Comparison of ENCODE assay signal across 8 cellular contexts in the genomic region with DNA sequence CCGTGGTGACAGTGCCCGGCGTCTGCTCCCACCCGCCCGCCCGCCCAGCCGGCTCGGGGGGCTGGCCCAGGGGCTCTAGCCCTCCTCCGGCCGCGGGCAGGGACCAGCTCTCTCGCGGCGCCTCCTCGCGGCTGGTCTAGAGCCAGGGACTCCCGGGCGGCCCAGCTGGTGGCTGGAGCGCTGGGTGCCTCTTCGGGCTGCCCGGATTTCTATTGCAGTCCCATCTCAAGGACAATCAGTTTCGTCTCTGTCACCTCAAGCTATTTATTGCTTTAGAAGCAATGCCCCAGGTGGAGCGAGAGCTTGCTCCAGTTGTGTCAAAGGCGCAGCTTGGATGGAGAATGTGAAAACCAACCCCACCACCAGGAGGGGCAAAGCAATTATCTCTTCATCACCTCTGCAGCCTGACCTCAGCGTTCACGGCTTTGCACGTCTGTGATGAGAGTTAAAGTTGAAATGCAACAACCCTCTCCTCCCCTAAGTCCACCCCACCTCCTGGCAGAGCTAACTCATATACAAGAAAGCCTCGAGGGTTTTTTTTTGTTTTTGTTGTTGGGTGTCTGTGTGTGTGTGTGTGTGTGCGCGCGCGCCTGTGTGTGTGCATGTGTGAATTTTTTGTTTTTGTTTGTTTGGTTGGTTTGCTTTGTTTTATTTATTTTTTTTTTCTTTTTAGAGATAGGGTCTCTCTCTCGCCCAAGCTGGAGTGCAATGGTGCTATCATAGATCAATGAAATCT. TPM values are rescaled to one million over a fixed set of nuclear protein-coding genes. Genes with fewer than 3 reads are reported as not detected.
A peak's percentile ranks its signal among the peaks of the same experiment; 100 is the strongest.
DNase-seq lines count a peak whose midpoint lies in the region; ATAC-seq and TF ChIP-seq lines count a peak whose summit lies in the region.

A gene (minus strand): TSS at position 24 of the 736 bp plus-strand sequence. CDS start 151 bp downstream, outside the sequence.

- H3K9ac ChIP-seq in ES-I3 (ENCODE audit: low read depth, low read length) = peak within 1 kb of the TSS; percentile 60; the same call in 1 of the 2 replicates

- intact Hi-C loops in posterior vena cava (cut with DNase I) = loop anchor here (5.0 to 10.0 kb wide), 3 partner anchors 102 to 285 kb away; no protein-coding TSS in a partner anchor

- peak; percentile 3 for DNase-seq in NCI-H1930 (lab: John Stamatoyannopoulos, UW)
- no peak for DNase-seq in fibroblast of pulmonary artery (ENCODE audit: low read depth)
- DNase-seq in posterior vena cava (ENCODE audit: low spot score) = peak; percentile 82
- no peak for DNase-seq in NCI-H1092 (lab: John Stamatoyannopoulos, UW)
- DNase-seq in UCSD-AML1 (lab: John Stamatoyannopoulos, UW; ENCODE audit: unreplicated experiment) = no peak

- H3K9me3 ChIP-seq in ES-I3 (ENCODE audit: control insufficient read depth, insufficient read depth, low read length) = no peaks in the 10 kb centered on the region

- ATAC-seq in GM21381 (IDR thresholded peaks at IDR 0.05; ENCODE audit: unreplicated experiment) (no peak), HG02970 (IDR thresholded peaks at IDR 0.05; ENCODE audit: low FRiP score, unreplicated experiment) (no peak)

- H3K36me3 ChIP-seq in ES-I3 (ENCODE audit: insufficient read depth, low read length) = no peaks in the 10 kb centered on the region

- no peak within 1 kb of the TSS for H3K4me3 ChIP-seq in fibroblast of pulmonary artery (replicated peaks; ENCODE audit: low read depth, low read length)

- peak; percentile 30 for TF ChIP-seq CTCF in fibroblast of pulmonary artery (IDR thresholded peaks at IDR 0.05; ENCODE audit: low read length, missing control alignments)

- H3K4me1 ChIP-seq in ES-I3 (ENCODE audit: insufficient read depth, low read length) = no peaks in the 10 kb centered on the region

RNA-seq across cellular contexts. Expression of the gene that starts here (rescaled TPM):
- 100 to 1,000 TPM; 221 to 227 TPM for total RNA-seq in posterior vena cava

Comparison
In these comparisons a context has a peak if more than half of its experiments do, and no peak if none do; other contexts are left out.
1. DNase-seq: peak in NCI-H1930 (2 of 2) and posterior vena cava (single experiment); none in fibroblast of pulmonary artery (single experiment), NCI-H1092 (single experiment) and UCSD-AML1 (single experiment).